In genomic region chr19:5578094-5578846, GRCh38 we compare ENCODE assay signal across 8 cellular contexts. TPM values are rescaled to one million over a fixed set of nuclear protein-coding genes. Genes with fewer than 3 reads are reported as not detected.
DNase-seq lines count a peak whose midpoint lies in the region; ATAC-seq, FAIRE-seq and TF ChIP-seq lines count a peak whose summit lies in the region.
"Had no signal": no experiment of that assay in that cellular context is flagged by ENCODE, and none has a peak within 500 bp of the region (broad histone marks: within the 10 kb centered on the region; RNA-seq: fewer than 3 reads in every experiment).

No MANE protein-coding gene starts in this region.

- DNase-seq in NCI-H2029 treated with DMSO at 0.1 percent for 48 hours (lab: John Stamatoyannopoulos, UW) (peak; percentile 46), activated B cell treated with CpG ODN at 0.5 μM for 24 hours (peak; percentile 73), bronchial epithelial cell (ENCODE audit: low read depth) (peak; percentile 33), kidney glomerular epithelial cell (lab: John Stamatoyannopoulos, UW) (peak; percentile 28)
- DNase-seq in stimulated activated CD4-positive, alpha-beta T cell treated with anti-CD3 and anti-CD28 coated beads, Interleukin-2, amount 100 ng/mL, for 48 hours = peak; percentile 73 to 78

- ATAC-seq in activated B cell treated with CpG ODN at 0.5 μM for 24 hours (ENCODE audit: low read depth) (peak; percentile 90), HG03378 (IDR thresholded peaks at IDR 0.05; ENCODE audit: unreplicated experiment) (no peak)

- H3K27me3 ChIP-seq in bronchial epithelial cell (ENCODE audit: control insufficient read depth, insufficient read depth, low read length) = no peaks in the 10 kb centered on the region

- POLR2A ChIA-PET in activated B cell treated with CpG ODN at 0.5 μM for 24 hours (lab: Charles Lee) = no interaction called here

- FAIRE-seq in bronchial epithelial cell (lab: Jason Lieb, UNC) = no peak

- no peaks in the 10 kb centered on the region for H3K27me3 Mint-ChIP-seq in activated B cell treated with CpG ODN at 0.5 μM for 24 hours

- TF ChIP-seq CTCF in GM12872 (IDR thresholded peaks at IDR 0.05; ENCODE audit: insufficient read depth, low read depth, low read length) = peak; percentile 99
- TF ChIP-seq CTCF in activated B cell treated with CpG ODN at 0.5 μM for 24 hours (IDR thresholded peaks at IDR 0.05) = peak; percentile 82
- TF ChIP-seq CTCF in bronchial epithelial cell (IDR thresholded peaks at IDR 0.05; ENCODE audit: insufficient read depth, low read length, severe bottlenecking) = peak; percentile 99

- peaks cover 8% of the 10 kb centered on the region for H3K4me1 Mint-ChIP-seq in activated B cell treated with CpG ODN at 0.5 μM for 24 hours

- no peaks in the 10 kb centered on the region for H3K36me3 ChIP-seq in bronchial epithelial cell (ENCODE audit: control insufficient read depth, insufficient read depth, low read length)

- intact Hi-C loops in activated B cell treated with CpG ODN at 0.5 μM for 24 hours (cut with micrococcal nuclease) = no loop called here

- H3K9me3 Mint-ChIP-seq in activated B cell treated with CpG ODN at 0.5 μM for 24 hours = no peaks in the 10 kb centered on the region

- CTCF ChIA-PET in activated B cell treated with CpG ODN at 0.5 μM for 24 hours (lab: Charles Lee) = no interaction called here

- no peak overlapping the region for H3K4me3 Mint-ChIP-seq in activated B cell treated with CpG ODN at 0.5 μM for 24 hours

- H3K36me3 Mint-ChIP-seq in activated B cell treated with CpG ODN at 0.5 μM for 24 hours (ENCODE audit: low read depth) = peaks cover 8% of the 10 kb centered on the region

- H3K4me3 ChIP-seq in bronchial epithelial cell (ENCODE audit: low read depth, low read length) = peak overlapping the region; percentile 40

- H3K27ac Mint-ChIP-seq in activated B cell treated with CpG ODN at 0.5 μM for 24 hours = no peak overlapping the region

RNA-seq across cellular contexts. Expression of gene TINCR, which starts 10.5 kb away (rescaled TPM):
- total RNA-seq in activated B cell treated with CpG ODN at 0.5 μM for 24 hours = 0.61 and 1.00 TPM in 2 replicates
- 4.2 and 10.1 TPM in 2 replicates for total RNA-seq in bronchial epithelial cell
- total RNA-seq: pulmonary artery endothelial cell had no signal

RNA-seq across cellular contexts. Expression of gene SAFB2, which starts 44.3 kb away (rescaled TPM):
- total RNA-seq in activated B cell treated with CpG ODN at 0.5 μM for 24 hours (123 and 143 TPM in 2 replicates), bronchial epithelial cell (24.0 and 37.4 TPM in 2 replicates)

RNA-seq across cellular contexts. Expression of gene SAFB, which starts 44.6 kb away (rescaled TPM):
- total RNA-seq in activated B cell treated with CpG ODN at 0.5 μM for 24 hours (162 and 171 TPM in 2 replicates), bronchial epithelial cell (44.0 and 80.6 TPM in 2 replicates)
